Comparison of ENCODE assay signal across 8 cellular contexts in the genomic region with DNA sequence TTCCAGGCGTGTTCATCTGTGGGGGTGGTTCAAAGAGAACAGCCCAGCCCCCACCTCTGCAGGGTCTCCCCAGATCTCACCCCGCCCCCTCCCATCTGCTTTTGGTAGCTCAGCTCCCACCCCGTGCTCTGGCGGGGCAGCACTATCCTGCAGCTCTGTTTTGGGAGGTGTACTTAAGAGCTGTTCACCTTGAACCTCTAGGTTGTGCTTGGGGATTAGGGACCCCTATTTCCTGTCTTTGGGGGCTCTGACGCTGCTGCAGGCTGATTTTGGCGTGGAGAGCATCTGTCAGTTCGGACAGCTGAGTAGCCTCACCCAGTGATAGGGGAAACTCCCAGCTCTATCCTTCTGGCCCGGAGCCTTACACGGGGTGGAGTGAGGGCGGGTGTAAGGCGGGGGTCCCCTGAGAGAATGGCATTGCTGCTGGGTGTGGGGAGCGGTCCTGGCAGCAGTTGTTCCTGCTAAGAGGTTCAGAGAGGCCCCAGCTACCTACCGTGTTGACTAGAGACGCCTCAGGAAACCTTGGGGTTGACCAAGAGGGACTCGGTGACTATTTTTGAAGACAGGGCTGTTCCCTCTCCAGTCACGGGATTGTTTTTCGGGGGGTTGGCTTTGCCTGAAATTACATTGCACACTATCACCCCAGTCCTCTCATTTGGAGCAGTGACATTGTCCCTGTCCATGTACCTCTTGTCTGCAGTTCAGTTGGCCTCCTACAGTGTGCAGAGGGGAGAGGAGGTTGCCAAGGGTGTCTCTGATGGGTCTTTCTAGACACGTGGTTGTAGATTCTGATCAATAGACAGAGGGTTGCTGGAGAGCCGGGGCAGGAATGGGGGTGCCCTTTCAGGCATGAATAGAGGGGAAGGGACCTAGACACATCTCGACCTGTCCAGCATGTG. TPM values are rescaled to one million over a fixed set of nuclear protein-coding genes. Genes with fewer than 3 reads are reported as not detected.
DNase-seq lines count a peak whose midpoint lies in the region; ATAC-seq, FAIRE-seq and TF ChIP-seq lines count a peak whose summit lies in the region.

No MANE protein-coding gene starts in this region.

- CTCF ChIA-PET in A549 (lab: Yijun Ruan, JAX) = interaction anchor here (0.6 to 5.0 kb wide), 11 partner anchors 9 to 241 kb away, joined by 3 to 50 read pairs (median 4); partner anchors contain the start of gene RHOF
- CTCF ChIA-PET in activated CD8-positive, alpha-beta memory T cell treated with anti-CD3 and anti-CD28 coated beads, Interleukin-2, amount 10 ng/mL, durations not matched to agents 7 days and 5 days (lab: Charles Lee) = interaction anchor here (0.6 to 6.6 kb wide), 10 partner anchors 10 to 312 kb away, joined by 3 to 74 read pairs (median 10); partner anchors contain the start of gene RHOF

- peak overlapping the region; percentile 69 for H3K4me3 ChIP-seq in A549
- peak overlapping the region; percentile 97 for H3K4me3 ChIP-seq in H7 (ENCODE audit: insufficient read depth, low read depth, low read length)
- H3K4me3 ChIP-seq in heart right ventricle = peak overlapping the region; percentile 71 to 98 (median 94)
- peak overlapping the region; percentile 62 to 98 (median 78) for H3K4me3 ChIP-seq in sigmoid colon

- H3K27me3 Mint-ChIP-seq in activated CD8-positive, alpha-beta memory T cell treated with anti-CD3 and anti-CD28 coated beads, Interleukin-2, amount 10 ng/mL, durations not matched to agents 7 days and 5 days = no peaks in the 10 kb centered on the region

- TF ChIP-seq RAD21 in A549 (conservative IDR thresholded peaks at IDR 0.05 in 1 of 2, IDR thresholded peaks at IDR 0.05 in 1 of 2) = no peak

- TF ChIP-seq EP300 in A549 (IDR thresholded peaks at IDR 0.05) (no peak), sigmoid colon (IDR thresholded peaks at IDR 0.05) (no peak)

- intact Hi-C loops in heart right ventricle (cut with DNase I) (loop anchor here in 6 of 10 donors (2.0 to 10.0 kb wide), 5 partner anchors 39 to 171 kb away; partner anchors contain the start of gene PSMD9 (in 1 of the 6)), sigmoid colon (cut with DNase I) (loop anchor here (5.0 kb wide), 2 partner anchors 39 to 54 kb away; no protein-coding TSS in a partner anchor)

- H3K4me3 Mint-ChIP-seq in activated CD8-positive, alpha-beta memory T cell treated with anti-CD3 and anti-CD28 coated beads, Interleukin-2, amount 10 ng/mL, durations not matched to agents 7 days and 5 days = peak overlapping the region; percentile 99

- peak overlapping the region; percentile 73 to 86 for H3K27ac ChIP-seq in A549
- H3K27ac ChIP-seq in heart right ventricle = peak overlapping the region in 9 of 10 donors; percentile 67 to 96 (median 90)
- H3K27ac ChIP-seq in sigmoid colon = peak overlapping the region; percentile 82 to 91 (median 89)

- H3K4me2 ChIP-seq in A549 = peak overlapping the region; percentile 92

- peak; percentile 35 to 49; a peak in 3 of 6 replicates for ATAC-seq in A549
- no peak for ATAC-seq in activated CD8-positive, alpha-beta memory T cell treated with anti-CD3 and anti-CD28 coated beads, Interleukin-2, amount 10 ng/mL, durations not matched to agents 7 days and 5 days
- ATAC-seq in heart right ventricle = peak; percentile 9 to 40 (median 26)
- no peak for ATAC-seq in HG03039 (IDR thresholded peaks at IDR 0.05; ENCODE audit: unreplicated experiment)

- POLR2A ChIA-PET in A549 (lab: Yijun Ruan, JAX) = interaction anchor here (0.6 to 1.5 kb wide), 4 partner anchors 35 to 89 kb away, joined by 3 to 4 read pairs (median 3); partner anchors contain the start of gene RHOF

- H3K36me3 ChIP-seq in H7 (replicated peaks; ENCODE audit: control insufficient read depth, insufficient read depth, low read length) (0 out of 2 replicates have a peak, but pooled peaks cover 1% of the 10 kb centered on the region), heart right ventricle (no peaks in the 10 kb centered on the region), sigmoid colon (no peaks in the 10 kb centered on the region)

- no peak for FAIRE-seq in A549 (lab: Jason Lieb, UNC)

- no peaks in the 10 kb centered on the region for H3K27me3 ChIP-seq in H7 (ENCODE audit: control insufficient read depth, insufficient read depth, low read length)
- H3K27me3 ChIP-seq in heart right ventricle = no peaks in the 10 kb centered on the region
- no peaks in the 10 kb centered on the region for H3K27me3 ChIP-seq in sigmoid colon

- H3K27ac Mint-ChIP-seq in activated CD8-positive, alpha-beta memory T cell treated with anti-CD3 and anti-CD28 coated beads, Interleukin-2, amount 10 ng/mL, durations not matched to agents 7 days and 5 days = peak overlapping the region; percentile 73

- H3K9me3 ChIP-seq in A549 (no peaks in the 10 kb centered on the region), heart right ventricle (no peaks in the 10 kb centered on the region), sigmoid colon (no peaks in the 10 kb centered on the region)

- H3K36me3 Mint-ChIP-seq in activated CD8-positive, alpha-beta memory T cell treated with anti-CD3 and anti-CD28 coated beads, Interleukin-2, amount 10 ng/mL, durations not matched to agents 7 days and 5 days = no peaks in the 10 kb centered on the region

- TF ChIP-seq POLR2A in A549 (IDR thresholded peaks at IDR 0.05; ENCODE audit: low read length) = no peak
- TF ChIP-seq POLR2A in sigmoid colon (IDR thresholded peaks at IDR 0.05) = no peak

- no peaks in the 10 kb centered on the region for H3K9me3 Mint-ChIP-seq in activated CD8-positive, alpha-beta memory T cell treated with anti-CD3 and anti-CD28 coated beads, Interleukin-2, amount 10 ng/mL, durations not matched to agents 7 days and 5 days (ENCODE audit: low read depth)

- H3K4me1 ChIP-seq in A549 (peaks cover 32% of the 10 kb centered on the region), heart right ventricle (peaks cover 8 to 27% (median 17%) of the 10 kb centered on the region in 9 donors), sigmoid colon (peaks cover 0 to 25% (median 20%) of the 10 kb centered on the region in 4 donors)

- TF ChIP-seq CTCF in A549 (IDR thresholded peaks at IDR 0.05) (no peak), heart right ventricle (IDR thresholded peaks at IDR 0.05) (no peak), sigmoid colon (IDR thresholded peaks at IDR 0.05) (no peak)

- no peak for DNase-seq in A549 (ENCODE audit: low read depth in 1 of 2, low spot score in 1 of 2)
- peak; percentile 46 for DNase-seq in H7
- peak; percentile 43 for DNase-seq in activated CD8-positive, alpha-beta memory T cell treated with anti-CD3 and anti-CD28 coated beads, Interleukin-2, amount 10 ng/mL, durations not matched to agents 7 days and 5 days
- peak; percentile 19 to 34 for DNase-seq in heart right ventricle
- peak; percentile 76 for DNase-seq in sigmoid colon
- DNase-seq in NCI-H1930 (lab: John Stamatoyannopoulos, UW) = no peak
- no peak for DNase-seq in DMS153 (lab: John Stamatoyannopoulos, UW)

- peaks cover 28% of the 10 kb centered on the region for H3K4me1 Mint-ChIP-seq in activated CD8-positive, alpha-beta memory T cell treated with anti-CD3 and anti-CD28 coated beads, Interleukin-2, amount 10 ng/mL, durations not matched to agents 7 days and 5 days

- WGBS in A549 (ENCODE audit: missing lambda C conversion rate) = 51% methylated on average over 17 of the region's 20 CpGs
- 16 to 23% methylated on average over 20 of the region's 20 CpGs for WGBS in heart right ventricle, 2 donors
- 21 to 35% methylated on average over 20 of the region's 20 CpGs for WGBS in sigmoid colon, 2 donors

TF ChIP-seq in A549, 52 proteins besides CTCF, POLR2A, EP300 and RAD21 (continues in another document):
- TF ChIP-seq CEBPB (IDR thresholded peaks at IDR 0.05) (no peak), PBX3 (IDR thresholded peaks at IDR 0.05) (no peak), KDM5A (IDR thresholded peaks at IDR 0.05) (no peak), CBX2 (IDR thresholded peaks at IDR 0.05; ENCODE audit: borderline replicate concordance, low read depth) (no peak), FOSB (CRISPR knock-in tag; IDR thresholded peaks at IDR 0.05) (no peak), RFX5 (IDR thresholded peaks at IDR 0.05) (no peak)

RNA-seq across cellular contexts. Expression of gene TMEM120B, which starts 1.0 kb away (rescaled TPM):
- polyA plus RNA-seq in A549 (2011; rRNA removed) (13.2 and 18.2 TPM in 2 replicates), A549 (2017; fragmentation: RNase III; extraction: RNeasy Plus Mini Kit Qiagen cat#74134 plus additional on column Dnase treatment) (10.2 to 10.6 TPM (median 10.2 TPM) in 3 replicates), heart right ventricle (10 to 100 TPM in 1 of 2 donors, 1 to 10 TPM in 1; 7.7 to 12.7 TPM), sigmoid colon (1 to 10 TPM; 1.2 to 5.3 (median 1.8) TPM)
- 19.7 and 26.1 TPM in 2 replicates for polyA plus RNA-seq in A549 (2012; cell fraction: cytosol; rRNA removed)
- polyA plus RNA-seq in A549 (2012; cell fraction: nucleus; rRNA removed) = 96.3 and 97.9 TPM in 2 replicates
- 30.9 and 31.1 TPM in 2 replicates for polyA minus RNA-seq in A549 (2011; rRNA and poly(A)+ RNA removed)
- 23.8 and 33.6 TPM in 2 replicates for total RNA-seq in H7 (2014; rRNA removed; shearing (Covaris generic))
- 10 to 100 TPM in 1 of 2 experiments, 1 to 10 TPM in 1; 8.8 to 11.0 TPM for total RNA-seq in activated CD8-positive, alpha-beta memory T cell treated with anti-CD3 and anti-CD28 coated beads, Interleukin-2, amount 10 ng/mL, durations not matched to agents 7 days and 5 days
- total RNA-seq in heart right ventricle (10 to 100 TPM in 2 of 10 donors, 1 to 10 TPM in 8; 5.3 to 12.3 (median 7.3) TPM), sigmoid colon (1 to 10 TPM; 2.9 to 8.9 (median 4.2) TPM)

RNA-seq across cellular contexts. Expression of gene MORN3, which starts 44.1 kb away (rescaled TPM):
- 0.17 and 0.47 TPM in 2 replicates for polyA plus RNA-seq in A549 (2011; rRNA removed)
- polyA plus RNA-seq in A549 (2012; cell fraction: cytosol; rRNA removed) = 0.21 and 0.24 TPM in 2 replicates
- polyA plus RNA-seq in A549 (2012; cell fraction: nucleus; rRNA removed) = 0.22 and 0.33 TPM in 2 replicates
- polyA plus RNA-seq in A549 (2017; fragmentation: RNase III; extraction: RNeasy Plus Mini Kit Qiagen cat#74134 plus additional on column Dnase treatment) = 0.17 to 0.28 TPM (median 0.26 TPM) in 3 replicates
- 0.05 and 0.12 TPM in 2 replicates for polyA minus RNA-seq in A549 (2011; rRNA and poly(A)+ RNA removed)
- total RNA-seq in H7 (2014; rRNA removed; shearing (Covaris generic)) = 0.31 and 1.5 TPM in 2 replicates
- 1 to 10 TPM in 1 of 2 experiments, under 1 TPM in 1; 0.54 to 1.2 TPM for total RNA-seq in activated CD8-positive, alpha-beta memory T cell treated with anti-CD3 and anti-CD28 coated beads, Interleukin-2, amount 10 ng/mL, durations not matched to agents 7 days and 5 days
- under 1 TPM in 5 of 10 donors, not detected in 5; 0.17 to 0.28 (median 0.18) TPM for total RNA-seq in heart right ventricle
- polyA plus RNA-seq in heart right ventricle = under 1 TPM; 0.15 to 0.19 TPM
- total RNA-seq in sigmoid colon = not detected
- polyA plus RNA-seq in sigmoid colon = 1 to 10 TPM in 1 of 3 donors, under 1 TPM in 1, not detected in 1; 0.90 to 1.2 TPM

Comparison
In these comparisons a context has a peak if more than half of its experiments do, and no peak if none do; other contexts are left out.
1. ATAC-seq: peak in A549 (2 of 2) and heart right ventricle (8 of 8); none in activated CD8-positive, alpha-beta memory T cell treated with anti-CD3 and anti-CD28 coated beads, Interleukin-2, amount 10 ng/mL, durations not matched to agents 7 days and 5 days (single experiment) and HG03039 (single experiment).
2. DNase-seq: peak in H7 (single experiment), activated CD8-positive, alpha-beta memory T cell treated with anti-CD3 and anti-CD28 coated beads, Interleukin-2, amount 10 ng/mL, durations not matched to agents 7 days and 5 days (single experiment), heart right ventricle (2 of 2) and sigmoid colon (single experiment); none in A549 (0 of 2), NCI-H1930 (0 of 2) and DMS153 (single experiment).
3. Peak in every context shown above with its lines, with median percentiles within 50 percentile points of each other: H3K27ac ChIP-seq and H3K4me3 ChIP-seq.